Comparison of ENCODE assay signal across 1 cellular context in the genomic region with DNA sequence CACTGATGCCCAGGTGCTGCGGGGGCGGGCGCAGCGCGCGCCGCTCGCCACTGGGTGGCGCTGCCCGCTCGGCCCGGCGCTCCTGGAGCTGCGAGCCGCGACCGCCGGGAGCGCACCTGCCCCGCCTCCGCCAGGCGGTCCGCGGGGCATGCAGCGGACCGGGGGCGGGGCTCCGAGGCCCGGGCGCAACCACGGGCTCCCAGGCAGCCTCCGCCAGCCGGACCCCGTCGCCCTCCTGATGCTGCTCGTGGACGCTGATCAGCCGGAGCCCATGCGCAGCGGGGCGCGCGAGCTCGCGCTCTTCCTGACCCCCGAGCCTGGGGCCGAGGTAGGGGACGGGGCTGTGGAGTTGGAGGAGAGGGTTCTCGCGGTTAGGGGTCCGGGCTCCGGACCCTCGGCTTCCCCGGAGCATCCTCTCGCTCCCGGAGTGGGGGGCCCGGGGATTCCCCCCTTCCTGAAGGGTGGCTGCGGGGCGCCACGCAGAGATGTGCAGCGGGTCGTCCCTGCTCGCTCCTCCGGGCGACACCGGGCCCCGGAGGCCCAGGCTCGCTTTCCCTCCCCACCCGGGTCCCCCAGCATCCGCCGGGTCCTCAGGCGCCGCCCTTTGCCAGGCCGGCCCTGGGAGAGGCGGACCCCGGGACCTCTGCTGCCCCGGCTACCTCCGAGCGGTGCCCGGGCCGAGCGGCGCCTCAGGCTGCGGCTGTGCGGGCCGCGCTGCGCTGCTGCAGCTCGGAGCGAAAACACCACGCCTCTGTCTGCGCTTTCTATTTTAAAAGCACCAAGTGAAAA.
TF ChIP-seq lines count a peak whose summit lies in the region.

A gene with protein sequence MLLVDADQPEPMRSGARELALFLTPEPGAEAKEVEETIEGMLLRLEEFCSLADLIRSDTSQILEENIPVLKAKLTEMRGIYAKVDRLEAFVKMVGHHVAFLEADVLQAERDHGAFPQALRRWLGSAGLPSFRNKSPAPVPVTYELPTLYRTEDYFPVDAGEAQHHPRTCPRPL (plus strand): TSS at position 216 of the 789 bp plus-strand sequence. CDS start 23 bp downstream, at position 239.

TF ChIP-seq in HCT116, 20 proteins besides CTCF, POLR2A, EP300 and RAD21 (continued from another document):
- TF ChIP-seq, protein P1, sequence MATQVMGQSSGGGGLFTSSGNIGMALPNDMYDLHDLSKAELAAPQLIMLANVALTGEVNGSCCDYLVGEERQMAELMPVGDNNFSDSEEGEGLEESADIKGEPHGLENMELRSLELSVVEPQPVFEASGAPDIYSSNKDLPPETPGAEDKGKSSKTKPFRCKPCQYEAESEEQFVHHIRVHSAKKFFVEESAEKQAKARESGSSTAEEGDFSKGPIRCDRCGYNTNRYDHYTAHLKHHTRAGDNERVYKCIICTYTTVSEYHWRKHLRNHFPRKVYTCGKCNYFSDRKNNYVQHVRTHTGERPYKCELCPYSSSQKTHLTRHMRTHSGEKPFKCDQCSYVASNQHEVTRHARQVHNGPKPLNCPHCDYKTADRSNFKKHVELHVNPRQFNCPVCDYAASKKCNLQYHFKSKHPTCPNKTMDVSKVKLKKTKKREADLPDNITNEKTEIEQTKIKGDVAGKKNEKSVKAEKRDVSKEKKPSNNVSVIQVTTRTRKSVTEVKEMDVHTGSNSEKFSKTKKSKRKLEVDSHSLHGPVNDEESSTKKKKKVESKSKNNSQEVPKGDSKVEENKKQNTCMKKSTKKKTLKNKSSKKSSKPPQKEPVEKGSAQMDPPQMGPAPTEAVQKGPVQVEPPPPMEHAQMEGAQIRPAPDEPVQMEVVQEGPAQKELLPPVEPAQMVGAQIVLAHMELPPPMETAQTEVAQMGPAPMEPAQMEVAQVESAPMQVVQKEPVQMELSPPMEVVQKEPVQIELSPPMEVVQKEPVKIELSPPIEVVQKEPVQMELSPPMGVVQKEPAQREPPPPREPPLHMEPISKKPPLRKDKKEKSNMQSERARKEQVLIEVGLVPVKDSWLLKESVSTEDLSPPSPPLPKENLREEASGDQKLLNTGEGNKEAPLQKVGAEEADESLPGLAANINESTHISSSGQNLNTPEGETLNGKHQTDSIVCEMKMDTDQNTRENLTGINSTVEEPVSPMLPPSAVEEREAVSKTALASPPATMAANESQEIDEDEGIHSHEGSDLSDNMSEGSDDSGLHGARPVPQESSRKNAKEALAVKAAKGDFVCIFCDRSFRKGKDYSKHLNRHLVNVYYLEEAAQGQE (IDR thresholded peaks at IDR 0.05; ENCODE audit: low read depth): no peak
- TF ChIP-seq YY1 (IDR thresholded peaks at IDR 0.05; ENCODE audit: extremely low read depth, insufficient replicate concordance, low read depth, low read length) (peak; percentile 40), POLR2AphosphoS5 (IDR thresholded peaks at IDR 0.05; ENCODE audit: low read depth, low read length) (peak; percentile 68)
